In genomic region chrX:101931494-101932248, GRCh38 we compare ENCODE assay signal across 8 cellular contexts. TPM values are rescaled to one million over a fixed set of nuclear protein-coding genes. Genes with fewer than 3 reads are reported as not detected.
DNase-seq lines count a peak whose midpoint lies in the region; ATAC-seq and TF ChIP-seq lines count a peak whose summit lies in the region.

ZMAT1 (minus strand) TSS chrX:101932027; CDS start chrX:101932008, 19 bp downstream.

- no peak for TF ChIP-seq CTCF in C4-2B (conservative IDR thresholded peaks at IDR 0.05)

- CTCF ChIA-PET in activated CD4-positive, alpha-beta memory T cell treated with anti-CD3 and anti-CD28 coated beads, Interleukin-2, amount 10 ng/mL, durations not matched to agents 7 days and 5 days (lab: Charles Lee): interaction anchor here (0.8 to 0.9 kb wide), 2 partner anchors 8 to 517 kb away, joined by 3 read pairs; no protein-coding TSS in a partner anchor

- DNase-seq in NCI-H748 (lab: John Stamatoyannopoulos, UW; ENCODE audit: unreplicated experiment) (peak; percentile 86), medulla oblongata (ENCODE audit: extremely low spot score) (peak; percentile 93)
- peak; percentile 92 for DNase-seq in activated CD4-positive, alpha-beta memory T cell treated with anti-CD3 and anti-CD28 coated beads, Interleukin-2, amount 10 ng/mL, durations not matched to agents 7 days and 5 days
- peak; percentile 88 for DNase-seq in effector CD8-positive, alpha-beta T cell (lab: John Stamatoyannopoulos, UW)
- DNase-seq in stimulated activated CD4-positive, alpha-beta T cell treated with anti-CD3 and anti-CD28 coated beads, TNF-alpha, amount 100 ng/mL, for 48 hours (ENCODE audit: low read depth in 3 of 3): peak; percentile 74 to 85 (median 85)

- H3K4me1 Mint-ChIP-seq in activated CD4-positive, alpha-beta memory T cell treated with anti-CD3 and anti-CD28 coated beads, Interleukin-2, amount 10 ng/mL, durations not matched to agents 7 days and 5 days: peaks cover 11% of the 10 kb centered on the region

- no peaks in the 10 kb centered on the region for H3K27me3 Mint-ChIP-seq in activated CD4-positive, alpha-beta memory T cell treated with anti-CD3 and anti-CD28 coated beads, Interleukin-2, amount 10 ng/mL, durations not matched to agents 7 days and 5 days

- H3K27ac Mint-ChIP-seq in activated CD4-positive, alpha-beta memory T cell treated with anti-CD3 and anti-CD28 coated beads, Interleukin-2, amount 10 ng/mL, durations not matched to agents 7 days and 5 days: peak within 1 kb of the TSS; percentile 77

- POLR2A ChIA-PET in activated CD4-positive, alpha-beta memory T cell treated with anti-CD3 and anti-CD28 coated beads, Interleukin-2, amount 10 ng/mL, durations not matched to agents 7 days and 5 days (lab: Charles Lee): interaction anchor here (0.6 to 1.7 kb wide), 5 partner anchors 21 to 668 kb away, joined by 3 to 9 read pairs (median 3); partner anchors contain the start of genes ARMCX5, ARMCX6, RPL36A and TIMM8A

- H3K36me3 Mint-ChIP-seq in activated CD4-positive, alpha-beta memory T cell treated with anti-CD3 and anti-CD28 coated beads, Interleukin-2, amount 10 ng/mL, durations not matched to agents 7 days and 5 days (ENCODE audit: low read depth): peaks cover 5% of the 10 kb centered on the region

- ATAC-seq in GM19328 (IDR thresholded peaks at IDR 0.05; ENCODE audit: unreplicated experiment) (peak; percentile 71), HG03520 (IDR thresholded peaks at IDR 0.05; ENCODE audit: unreplicated experiment) (peak; percentile 91)

- H3K4me3 Mint-ChIP-seq in activated CD4-positive, alpha-beta memory T cell treated with anti-CD3 and anti-CD28 coated beads, Interleukin-2, amount 10 ng/mL, durations not matched to agents 7 days and 5 days: peak within 1 kb of the TSS; percentile 80

- peak within 1 kb of the TSS; percentile 78 for H3K27ac ChIP-seq in C4-2B

- peaks cover 7% of the 10 kb centered on the region for H3K9me3 Mint-ChIP-seq in activated CD4-positive, alpha-beta memory T cell treated with anti-CD3 and anti-CD28 coated beads, Interleukin-2, amount 10 ng/mL, durations not matched to agents 7 days and 5 days

RNA-seq across cellular contexts. Expression of gene ZMAT1, which starts in this region (rescaled TPM):
- total RNA-seq in activated CD4-positive, alpha-beta memory T cell treated with anti-CD3 and anti-CD28 coated beads, Interleukin-2, amount 10 ng/mL, durations not matched to agents 7 days and 5 days: 1 to 10 TPM; 3.0 to 3.6 TPM

Comparison
In these comparisons a context has a peak if more than half of its experiments do, and no peak if none do; other contexts are left out.
1. Peak in every context shown above with its lines: DNase-seq, ATAC-seq and H3K27ac ChIP-seq.